ENCODE assay signal across 11 cellular contexts in the genomic region with DNA sequence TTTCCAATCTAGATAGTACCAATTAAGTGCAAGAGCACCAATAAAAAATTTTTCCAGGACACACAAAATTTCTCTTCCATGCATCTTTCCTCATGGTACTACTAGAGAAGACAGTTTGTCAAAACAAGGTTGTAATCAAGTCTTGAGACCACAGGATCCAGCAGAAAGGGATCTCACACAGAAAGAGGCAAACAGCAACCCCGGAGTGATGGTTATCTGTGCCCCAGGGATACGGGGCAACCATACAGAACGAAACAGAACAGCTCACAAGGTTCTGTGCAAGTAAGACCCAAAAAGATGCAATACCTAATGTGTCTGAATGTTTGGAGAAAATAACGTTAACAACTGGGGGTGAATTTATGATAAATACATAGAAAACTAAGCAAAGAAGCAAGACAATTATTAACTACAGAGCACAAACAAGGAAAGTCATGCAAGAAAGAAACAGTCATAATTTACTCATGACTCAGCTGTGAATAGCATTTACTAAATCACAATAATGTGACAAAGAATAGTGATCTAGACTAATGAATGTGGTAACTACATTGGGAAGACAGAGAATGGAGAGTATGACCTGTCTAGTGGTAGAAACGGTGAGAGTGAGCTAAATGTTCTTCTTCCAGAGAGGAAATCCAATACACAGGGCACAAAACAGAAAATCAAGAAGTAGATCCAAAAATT.
DNase-seq lines count a peak whose midpoint lies in the region; ATAC-seq, FAIRE-seq and TF ChIP-seq lines count a peak whose summit lies in the region.
"Had no signal": no experiment of that assay in that cellular context is flagged by ENCODE, and none has a peak within 500 bp of the region (broad histone marks: within the 10 kb centered on the region; RNA-seq: fewer than 3 reads in every experiment).

No MANE protein-coding gene starts in this region.

- H3K4me1 ChIP-seq in HUES48 (ENCODE audit: control insufficient read depth, insufficient read depth, low read length) (peaks cover 55% of the 10 kb centered on the region), endothelial cell of umbilical vein (ENCODE audit: control insufficient read depth, extremely low read depth, insufficient read depth, low read length) (peaks cover 11% of the 10 kb centered on the region)

- ATAC-seq in GM19395 (IDR thresholded peaks at IDR 0.05; ENCODE audit: unreplicated experiment), result peak; percentile 44
- ATAC-seq: stimulated activated naive B cell treated with anti-CD40 and anti-IgM and Interleukin-4, amounts not matched to agents 10 μg/mL and 1 μg/mL and 100 μg/mL, for 72 hours had no signal

- no peaks in the 10 kb centered on the region for H3K9me1 ChIP-seq in endothelial cell of umbilical vein (replicated peaks; ENCODE audit: control insufficient read depth, extremely low read depth, insufficient read depth, low read length)

- dilution Hi-C loops in endothelial cell of umbilical vein (cut with MboI; ENCODE audit: extremely low pct_ligation_motif_present, low sequenced_read_pairs), result no loop called here

- H2AFZ ChIP-seq in endothelial cell of umbilical vein (ENCODE audit: low read depth, low read length), result no peak overlapping the region

- H3K4me3 ChIP-seq in HUES48 (ENCODE audit: low read depth, low read length) (no peak overlapping the region), endothelial cell of umbilical vein (replicated peaks in 1 of 3; ENCODE audit: insufficient read depth in 1 of 3, low read depth in 1 of 3, low read length in 3 of 3) (no peak overlapping the region)
- H3K4me3 ChIP-seq: skin epidermis had no signal

- peaks cover 4% of the 10 kb centered on the region for H4K20me1 ChIP-seq in endothelial cell of umbilical vein (replicated peaks; ENCODE audit: control insufficient read depth, extremely low read depth, insufficient read depth, low read length)

- H3K9me3 ChIP-seq in HUES48 (ENCODE audit: control insufficient read depth, insufficient read depth, low read length) (no peaks in the 10 kb centered on the region), endothelial cell of umbilical vein (replicated peaks; ENCODE audit: control insufficient read depth, insufficient read depth, low read length) (no peaks in the 10 kb centered on the region)

- H3K79me2 ChIP-seq in endothelial cell of umbilical vein (ENCODE audit: control insufficient read depth, insufficient read depth, low read length), result peaks cover 61% of the 10 kb centered on the region

- no peaks in the 10 kb centered on the region for H3K36me3 ChIP-seq in HUES48 (ENCODE audit: control insufficient read depth, insufficient read depth, low read length)
- no peaks in the 10 kb centered on the region for H3K36me3 ChIP-seq in endothelial cell of umbilical vein (ENCODE audit: control insufficient read depth in 2 of 2, extremely low read depth in 1 of 2, insufficient read depth in 2 of 2, low read length in 2 of 2)

- no peak for TF ChIP-seq CTCF in endothelial cell of umbilical vein (IDR thresholded peaks at IDR 0.05; ENCODE audit: extremely low read depth in 1 of 2, insufficient read depth in 1 of 2, low read depth in 1 of 2, low read length in 2 of 2)

- intact Hi-C loops in endothelial cell of umbilical vein (cut with micrococcal nuclease), result no loop called here

- no peak for FAIRE-seq in endothelial cell of umbilical vein (lab: Jason Lieb, UNC)

- POLR2A ChIA-PET in endothelial cell of umbilical vein (lab: Charles Lee), result no interaction called here

- H3K4me2 ChIP-seq in endothelial cell of umbilical vein (ENCODE audit: insufficient read depth, low read length), result no peak overlapping the region

- H3K27me3 ChIP-seq in HUES48 (ENCODE audit: control insufficient read depth, insufficient read depth, low read length), result no peaks in the 10 kb centered on the region
- H3K27me3 ChIP-seq in endothelial cell of umbilical vein (ENCODE audit: control insufficient read depth in 2 of 2, insufficient read depth in 2 of 2, low read length in 2 of 2), result no peaks in the 10 kb centered on the region

- DNase-seq in A172 (ENCODE audit: low spot score), result peak; percentile 57
- peak; percentile 26 for DNase-seq in endothelial cell of umbilical vein (ENCODE audit: low read depth, low spot score)
- DNase-seq in NCI-H82 treated with DMSO at 0.1 percent for 48 hours (lab: John Stamatoyannopoulos, UW; ENCODE audit: unreplicated experiment), result no peak
- DNase-seq in activated T-cell treated with anti-CD3 and anti-CD28 coated beads for 4 hours, result no peak
- DNase-seq in activated T-cell treated with anti-CD3 and anti-CD28 coated beads, Interleukin-2, amount 50 U/mL, for 48 hours, result no peak
- no peak for DNase-seq in COLO668 (lab: John Stamatoyannopoulos, UW; ENCODE audit: unreplicated experiment)
- DNase-seq: NCI-H774; stimulated activated naive B cell treated with anti-CD40 and anti-IgM and Interleukin-4, amounts not matched to agents 10 μg/mL and 1 μg/mL and 100 μg/mL, for 72 hours had no signal

- BruUV-seq in endothelial cell of umbilical vein (replicated peaks; lab: Mats Ljungman, UMichigan), result no TSS peak

- CTCF ChIA-PET in endothelial cell of umbilical vein (lab: Charles Lee), result interaction anchor here (1.1 kb wide), 1 partner anchor 9 kb away, joined by 3 read pairs; no protein-coding TSS in a partner anchor

- no peak for TF ChIP-seq POLR2A in endothelial cell of umbilical vein (IDR thresholded peaks at IDR 0.05; ENCODE audit: low read depth, low read length)

- peak overlapping the region; percentile 83 for H3K27ac ChIP-seq in HUES48 (ENCODE audit: low read depth, low read length)
- no peak overlapping the region for H3K27ac ChIP-seq in endothelial cell of umbilical vein (ENCODE audit: insufficient read depth, low read depth, low read length)
- H3K27ac ChIP-seq: skin epidermis had no signal

- H3K9ac ChIP-seq in HUES48 (ENCODE audit: low read depth, low read length) (no peak overlapping the region; the same call in 1 of the 2 replicates), endothelial cell of umbilical vein (replicated peaks; ENCODE audit: extremely low read depth, insufficient read depth, low read length) (no peak overlapping the region)

TF ChIP-seq in endothelial cell of umbilical vein, 7 proteins besides CTCF, POLR2A, EP300 and RAD21:
- peak; percentile 32 for TF ChIP-seq FOS (IDR thresholded peaks at IDR 0.05; ENCODE audit: borderline replicate concordance, insufficient read depth, low read length)
- TF ChIP-seq MYC (IDR thresholded peaks at IDR 0.05; ENCODE audit: low read depth, low read length), result no peak
- no peak for TF ChIP-seq POLR2AphosphoS5 (IDR thresholded peaks at IDR 0.05; ENCODE audit: insufficient read depth, low read depth, low read length)
- TF ChIP-seq, protein P1, sequence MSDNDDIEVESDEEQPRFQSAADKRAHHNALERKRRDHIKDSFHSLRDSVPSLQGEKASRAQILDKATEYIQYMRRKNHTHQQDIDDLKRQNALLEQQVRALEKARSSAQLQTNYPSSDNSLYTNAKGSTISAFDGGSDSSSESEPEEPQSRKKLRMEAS (IDR thresholded peaks at IDR 0.05; ENCODE audit: insufficient read depth, insufficient read length), result no peak
- peak; percentile 4 for TF ChIP-seq JUN (IDR thresholded peaks at IDR 0.05; ENCODE audit: borderline replicate concordance, insufficient read depth, insufficient read length, low read depth)
- no peak for TF ChIP-seq GATA2 (IDR thresholded peaks at IDR 0.05; ENCODE audit: insufficient read depth, insufficient read length, low read depth, low read length)
- TF ChIP-seq EZH2 (IDR thresholded peaks at IDR 0.05; ENCODE audit: borderline replicate concordance, low read depth, low read length, severe bottlenecking), result no peak

Comparison
In these comparisons a context has a peak if more than half of its experiments do, and no peak if none do; other contexts are left out.
1. DNase-seq: peak in A172 (single experiment) and endothelial cell of umbilical vein (single experiment); none in NCI-H82 treated with DMSO at 0.1 percent for 48 hours (single experiment), activated T-cell treated with anti-CD3 and anti-CD28 coated beads for 4 hours (single experiment), activated T-cell treated with anti-CD3 and anti-CD28 coated beads, Interleukin-2, amount 50 U/mL, for 48 hours (0 of 2) and COLO668 (single experiment).